Comparison of ENCODE assay signal across 8 cellular contexts in the genomic region with DNA sequence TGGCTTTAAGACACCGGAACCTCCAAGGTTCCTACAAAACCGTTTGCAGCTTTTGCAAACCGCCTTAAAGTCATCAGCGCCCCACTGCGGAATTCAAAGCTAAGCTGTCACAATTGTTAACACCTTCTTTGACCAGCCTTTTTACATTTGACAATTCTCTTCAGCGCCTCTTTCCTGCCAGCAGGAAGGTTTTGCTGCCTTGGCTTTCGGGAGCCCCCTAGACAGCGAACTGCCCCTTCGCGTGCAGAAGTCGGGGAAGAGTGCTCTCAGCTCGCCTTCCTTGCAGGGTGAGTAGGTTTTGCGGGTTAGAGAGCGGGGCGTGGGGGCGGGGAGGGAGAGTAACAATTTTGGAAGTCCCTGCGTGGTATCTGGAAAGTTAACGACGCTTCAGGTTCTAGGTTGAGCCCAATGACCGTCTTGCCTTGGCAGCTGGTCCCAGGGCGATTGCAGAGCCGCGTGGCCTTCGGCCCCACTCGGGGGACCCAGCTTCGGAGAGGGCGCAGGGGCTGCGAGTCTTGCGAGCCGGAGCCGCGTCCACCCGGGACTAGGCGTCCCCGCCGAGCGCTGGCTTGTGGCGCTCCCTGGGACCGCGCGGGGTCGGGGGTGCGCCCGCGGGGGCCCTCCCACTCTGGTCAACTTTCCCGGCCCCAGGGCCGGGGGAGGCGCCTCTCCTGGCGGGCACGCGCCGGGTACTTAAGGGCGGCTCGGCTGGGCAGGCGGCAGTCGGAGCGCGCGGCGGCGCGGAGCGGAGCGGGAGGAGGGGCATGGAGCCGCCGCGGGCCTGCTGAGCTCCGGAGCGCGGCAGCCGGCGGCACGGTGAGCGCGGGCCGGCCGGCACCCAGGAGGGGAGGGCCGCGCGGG. TPM values are rescaled to one million over a fixed set of nuclear protein-coding genes. Genes with fewer than 3 reads are reported as not detected.
DNase-seq lines count a peak whose midpoint lies in the region; ATAC-seq and TF ChIP-seq lines count a peak whose summit lies in the region.

TSS of gene HAS3 (plus strand) at position 153 of the 861 bp plus-strand sequence. CDS start 3,743 bp downstream, outside the sequence.

- CTCF ChIA-PET in T-cell (lab: Charles Lee), result interaction anchor here (0.6 kb wide), 2 partner anchors 12 to 296 kb away, joined by 3 read pairs; no protein-coding TSS in a partner anchor

- peak; percentile 49 to 68 for TF ChIP-seq RAD21 in liver (IDR thresholded peaks at IDR 0.05)

- H3K9me3 Mint-ChIP-seq in T-cell, result no peaks in the 10 kb centered on the region

- H3K36me3 ChIP-seq in Karpas-422 (ENCODE audit: insufficient read depth, low read length) (no peaks in the 10 kb centered on the region), duodenal mucosa (ENCODE audit: control insufficient read depth in 1 of 2, insufficient read depth in 2 of 2, low read length in 2 of 2) (peaks cover 14 to 15% of the 10 kb centered on the region in 2 donors), liver (ENCODE audit: control insufficient read depth in 4 of 4, insufficient read depth in 3 of 4, low read depth in 1 of 4, low read length in 3 of 4) (peaks cover 0 to 9% (median under 1%) of the 10 kb centered on the region in 4 donors)

- DNase-seq in activated CD4-positive, alpha-beta T cell treated with anti-CD3 and anti-CD28 coated beads for 48 hours, result peak; percentile 50
- DNase-seq in activated CD4-positive, alpha-beta T cell treated with anti-CD3 and anti-CD28 coated beads for 1 hour, result no peak
- DNase-seq in Karpas-422, result peak; percentile 60
- peak in 8 of 34 experiments; percentile 9 to 28 (median 16) for DNase-seq in T-cell
- DNase-seq in stimulated activated CD8-positive, alpha-beta memory T cell treated with anti-CD3 and anti-CD28 coated beads, Interleukin-4, amount 100 ng/mL, for 48 hours, result peak; percentile 58

- H2AFZ ChIP-seq in Karpas-422 (ENCODE audit: low read length), result no peak within 1 kb of the TSS

- peaks cover 28 to 35% of the 10 kb centered on the region in 2 donors for H3K27me3 Mint-ChIP-seq in T-cell

- peaks cover 20 to 24% (median 24%) of the 10 kb centered on the region in 3 donors for H3K4me1 Mint-ChIP-seq in T-cell

- peaks cover 21% of the 10 kb centered on the region for H3K36me3 Mint-ChIP-seq in T-cell

- H3K4me1 ChIP-seq in Karpas-422 (ENCODE audit: low read length) (peaks cover 7% of the 10 kb centered on the region; the same call in 1 of the 2 replicates), duodenal mucosa (ENCODE audit: control insufficient read depth in 1 of 2, insufficient read depth in 2 of 2, low read length in 2 of 2) (peaks cover 14 to 17% of the 10 kb centered on the region in 2 donors), liver (ENCODE audit: control insufficient read depth in 4 of 4, insufficient read depth in 4 of 4, low read length in 3 of 4) (peaks cover 12 to 27% (median 23%) of the 10 kb centered on the region in 4 donors)

- no peaks in the 10 kb centered on the region for H3K27me3 ChIP-seq in Karpas-422 (ENCODE audit: low read length)
- H3K27me3 ChIP-seq in duodenal mucosa (ENCODE audit: control insufficient read depth in 1 of 2, insufficient read depth in 2 of 2, low read length in 2 of 2), result peaks cover 5 to 17% of the 10 kb centered on the region in 2 donors
- no peaks in the 10 kb centered on the region for H3K27me3 ChIP-seq in liver (ENCODE audit: control insufficient read depth in 4 of 4, insufficient read depth in 4 of 4, low read length in 3 of 4)

- H3K4me3 Mint-ChIP-seq in T-cell, result peak within 1 kb of the TSS; percentile 78 to 88 (median 84)

- H4K20me1 ChIP-seq in Karpas-422 (ENCODE audit: insufficient read depth, low read depth, low read length), result peaks cover 5% of the 10 kb centered on the region; the same call in 1 of the 2 replicates

- no peaks in the 10 kb centered on the region for H3K79me2 ChIP-seq in Karpas-422 (ENCODE audit: low read length)

- H3K9ac ChIP-seq in Karpas-422 (ENCODE audit: low read length) (peak within 1 kb of the TSS; percentile 50), duodenal mucosa (ENCODE audit: low read depth in 1 of 2, low read length in 2 of 2) (peak within 1 kb of the TSS in 1 of 2 donors; percentile 47), liver (ENCODE audit: low read depth in 1 of 2, low read length in 2 of 2) (peak within 1 kb of the TSS in 1 of 2 donors; percentile 54)

- H3K27ac Mint-ChIP-seq in T-cell, result no peak within 1 kb of the TSS

- peak; percentile 4 for TF ChIP-seq CTCF in liver (IDR thresholded peaks at IDR 0.05; ENCODE audit: low read depth, low read length, missing input control)

- POLR2A ChIA-PET in T-cell (lab: Charles Lee), result interaction anchor here in 1 of 2 donors (0.6 kb wide), 1 partner anchor 27 kb away, joined by 5 read pairs; no protein-coding TSS in a partner anchor

- no peak within 1 kb of the TSS for H3K27ac ChIP-seq in Karpas-422 (ENCODE audit: low read length)
- no peak within 1 kb of the TSS for H3K27ac ChIP-seq in duodenal mucosa (ENCODE audit: low read depth, low read length)
- no peak within 1 kb of the TSS for H3K27ac ChIP-seq in liver (ENCODE audit: low read depth in 1 of 2, low read length in 2 of 2)

- H3K4me3 ChIP-seq in Karpas-422 (ENCODE audit: low read length), result peak within 1 kb of the TSS; percentile 57; the same call in 1 of the 2 replicates
- H3K4me3 ChIP-seq in duodenal mucosa (ENCODE audit: low read depth in 1 of 2, low read length in 2 of 2), result peak within 1 kb of the TSS; percentile 73 to 77
- H3K4me3 ChIP-seq in liver (ENCODE audit: low read depth in 1 of 3, low read length in 3 of 3), result peak within 1 kb of the TSS; percentile 41 to 70 (median 59)

- WGBS in liver, result under 1% methylated on average over 80 of the region's 80 CpGs

- H3K4me2 ChIP-seq in Karpas-422 (ENCODE audit: low read depth, low read length, poor library complexity, severe bottlenecking), result peak within 1 kb of the TSS; percentile 70

- H3K9me3 ChIP-seq in Karpas-422 (ENCODE audit: low read length) (no peaks in the 10 kb centered on the region), duodenal mucosa (ENCODE audit: control insufficient read depth in 1 of 2, low read length in 2 of 2) (no peaks in the 10 kb centered on the region), liver (ENCODE audit: control insufficient read depth in 4 of 4, low read length in 3 of 4) (no peaks in the 10 kb centered on the region)

- no peaks in the 10 kb centered on the region for H3K9me2 ChIP-seq in Karpas-422 (replicated peaks; ENCODE audit: insufficient read depth, low read length)

- ATAC-seq in T-cell (replicated peaks in 1 of 4) (peak; percentile 62 to 75 (median 72)), GM18517 (IDR thresholded peaks at IDR 0.05; ENCODE audit: unreplicated experiment) (no peak)

TF ChIP-seq in liver, 16 proteins besides CTCF, POLR2A, EP300 and RAD21 (continues in another document):
- TF ChIP-seq GABPA (IDR thresholded peaks at IDR 0.05 in 1 of 2, conservative IDR thresholded peaks at IDR 0.05 in 1 of 2) (no peak), FOXA2 (IDR thresholded peaks at IDR 0.05) (no peak), JUND (IDR thresholded peaks at IDR 0.05) (no peak), TAF1 (conservative IDR thresholded peaks at IDR 0.05) (no peak), FOXA1 (IDR thresholded peaks at IDR 0.05) (no peak), HNF4G (IDR thresholded peaks at IDR 0.05) (no peak), EGR1 (IDR thresholded peaks at IDR 0.05; ENCODE audit: low read depth in 2 of 2) (no peak), ATF3 (IDR thresholded peaks at IDR 0.05) (no peak), NR2F2 (IDR thresholded peaks at IDR 0.05) (no peak), REST (IDR thresholded peaks at IDR 0.05) (no peak)
- TF ChIP-seq, protein P1, sequence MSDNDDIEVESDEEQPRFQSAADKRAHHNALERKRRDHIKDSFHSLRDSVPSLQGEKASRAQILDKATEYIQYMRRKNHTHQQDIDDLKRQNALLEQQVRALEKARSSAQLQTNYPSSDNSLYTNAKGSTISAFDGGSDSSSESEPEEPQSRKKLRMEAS (IDR thresholded peaks at IDR 0.05), result no peak

RNA-seq across cellular contexts. Expression of gene HAS3, which starts in this region (rescaled TPM):
- total RNA-seq in Karpas-422 (2014; rRNA removed; shearing (Covaris generic); ENCODE audit: low replicate concordance), result 1.9 TPM in 2 replicates
- total RNA-seq in T-cell (1 to 10 TPM; 2.0 to 4.7 (median 3.4) TPM), liver (under 1 TPM; 0.09 to 0.75 TPM)
- polyA plus RNA-seq in liver, result under 1 TPM; 0.19 to 0.32 TPM
